Comparison of ENCODE assay signal across 10 cellular contexts in genomic region chr11:61718613-61719302, GRCh38. TPM values are rescaled to one million over a fixed set of nuclear protein-coding genes. Genes with fewer than 3 reads are reported as not detected.
DNase-seq lines count a peak whose midpoint lies in the region; ATAC-seq and TF ChIP-seq lines count a peak whose summit lies in the region.
"Had no signal": no experiment of that assay in that cellular context is flagged by ENCODE, and none has a peak within 500 bp of the region (broad histone marks: within the 10 kb centered on the region; RNA-seq: fewer than 3 reads in every experiment).

No MANE protein-coding gene starts in this region.

- DNase-seq in AG08395 (ENCODE audit: low spot score) (peak; percentile 85), NCI-H82 treated with DMSO at 0.1 percent for 48 hours (lab: John Stamatoyannopoulos, UW; ENCODE audit: unreplicated experiment) (peak; percentile 7), fibroblast of villous mesenchyme (ENCODE audit: low read depth) (peak; percentile 69), neural progenitor cell (ENCODE audit: low spot score) (peak; percentile 85), GM19240 (ENCODE audit: insufficient read length, low spot score) (no peak), OCI-M1 (lab: John Stamatoyannopoulos, UW) (no peak)
- DNase-seq in NK-92 treated with Interleukin-12 subunit alpha and Interleukin-12 subunit beta, amount 100 ng/mL, for 24 hours (lab: John Stamatoyannopoulos, UW): no peak
- DNase-seq: stimulated activated CD4-positive, alpha-beta T cell treated with anti-CD3 and anti-CD28 coated beads, Interleukin-2, amount 100 ng/mL, for 48 hours had no signal

- no peaks in the 10 kb centered on the region for H3K36me3 ChIP-seq in neural progenitor cell
- H3K36me3 ChIP-seq: adrenal gland had no signal

- peak overlapping the region; percentile 75 for H2AFZ ChIP-seq in neural progenitor cell (replicated peaks)

- peaks cover 35% of the 10 kb centered on the region for H3K4me1 ChIP-seq in neural progenitor cell

- H3K4me2 ChIP-seq in neural progenitor cell: peak overlapping the region; percentile 71

- H3K9me3 Mint-ChIP-seq in neural progenitor cell: no peaks in the 10 kb centered on the region

- H3K4me1 Mint-ChIP-seq in neural progenitor cell: peaks cover 46% of the 10 kb centered on the region

- H3K27me3 ChIP-seq in neural progenitor cell: no peaks in the 10 kb centered on the region
- H3K27me3 ChIP-seq: adrenal gland had no signal

- H3K27me3 Mint-ChIP-seq in neural progenitor cell (ENCODE audit: insufficient read depth, low read depth): peaks cover 5% of the 10 kb centered on the region

- H3K4me3 ChIP-seq in fibroblast of villous mesenchyme (ENCODE audit: low read depth, low read length) (peak overlapping the region; percentile 60), neural progenitor cell (peak overlapping the region; percentile 38)

- TF ChIP-seq CTCF in fibroblast of villous mesenchyme (IDR thresholded peaks at IDR 0.05; ENCODE audit: insufficient read depth, low read depth, low read length) (no peak), neural progenitor cell (IDR thresholded peaks at IDR 0.05) (no peak)

- no peaks in the 10 kb centered on the region for H3K9me3 ChIP-seq in neural progenitor cell (ENCODE audit: low read depth)
- H3K9me3 ChIP-seq: adrenal gland had no signal

- H3K36me3 Mint-ChIP-seq in neural progenitor cell: no peaks in the 10 kb centered on the region

- no peak for ATAC-seq in GM18909 (IDR thresholded peaks at IDR 0.05; ENCODE audit: poor library complexity, unreplicated experiment)

- no peak overlapping the region for H3K27ac ChIP-seq in neural progenitor cell

- H3K79me2 ChIP-seq in neural progenitor cell (ENCODE audit: low read depth): no peaks in the 10 kb centered on the region

- H4K20me1 ChIP-seq in neural progenitor cell (ENCODE audit: low read depth): no peaks in the 10 kb centered on the region

- peak overlapping the region; percentile 86 for H3K4me3 Mint-ChIP-seq in neural progenitor cell

- peaks cover 11% of the 10 kb centered on the region for H3F3A ChIP-seq in neural progenitor cell (ENCODE audit: low read depth)

- H3K27ac Mint-ChIP-seq in neural progenitor cell: peak overlapping the region; percentile 87

- no peak overlapping the region for H3K9ac ChIP-seq in neural progenitor cell

RNA-seq across cellular contexts. Expression of gene MYRF, which starts 33.7 kb away (rescaled TPM):
- total RNA-seq in fibroblast of villous mesenchyme (2.6 and 9.7 TPM in 2 replicates), neural progenitor cell (ENCODE audit: low replicate concordance) (1.9 and 5.8 TPM in 2 replicates)

RNA-seq across cellular contexts. Expression of gene DAGLA, which starts 38.6 kb away (rescaled TPM):
- total RNA-seq in fibroblast of villous mesenchyme: 2.2 and 2.6 TPM in 2 replicates
- total RNA-seq in neural progenitor cell (ENCODE audit: low replicate concordance): 1.1 and 4.6 TPM in 2 replicates

Comparison
In these comparisons a context has a peak if more than half of its experiments do, and no peak if none do; other contexts are left out.
1. DNase-seq: peak in AG08395 (single experiment), NCI-H82 treated with DMSO at 0.1 percent for 48 hours (single experiment), fibroblast of villous mesenchyme (single experiment) and neural progenitor cell (single experiment); none in GM19240 (single experiment), NK-92 treated with Interleukin-12 subunit alpha and Interleukin-12 subunit beta, amount 100 ng/mL, for 24 hours (single experiment) and OCI-M1 (single experiment).